In the genomic region with DNA sequence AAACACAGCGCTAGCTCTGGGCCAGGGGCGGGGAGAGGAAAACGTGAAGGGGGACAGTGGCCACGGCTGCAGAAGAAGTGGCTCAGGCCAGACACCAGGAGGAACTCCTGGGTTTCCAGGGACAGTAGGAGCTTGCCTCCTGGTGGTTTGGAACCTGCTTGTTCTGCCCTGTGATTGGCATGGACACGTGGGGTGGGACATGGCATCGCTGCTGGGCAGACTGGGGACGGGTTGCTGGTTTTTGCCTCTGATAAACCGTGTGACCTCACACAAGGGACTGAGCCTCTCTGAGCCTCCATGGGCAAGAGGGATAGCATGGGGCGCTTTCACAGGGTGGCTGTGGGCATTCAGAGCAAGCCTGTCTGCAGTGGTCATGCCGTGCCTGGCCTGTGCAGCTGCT, we compare ENCODE assay signal across 16 cellular contexts. TPM values are rescaled to one million over a fixed set of nuclear protein-coding genes. Genes with fewer than 3 reads are reported as not detected.
DNase-seq lines count a peak whose midpoint lies in the region; ATAC-seq and TF ChIP-seq lines count a peak whose summit lies in the region.
"Had no signal": no experiment of that assay in that cellular context is flagged by ENCODE, and none has a peak within 500 bp of the region (broad histone marks: within the 10 kb centered on the region; RNA-seq: fewer than 3 reads in every experiment).

No MANE protein-coding gene starts in this region.

- intact Hi-C loops in cardiac septum (cut with DNase I): no loop called here

- no peaks in the 10 kb centered on the region for H3K9me3 ChIP-seq in BE2C
- H3K9me3 ChIP-seq in MG63: no peaks in the 10 kb centered on the region
- H3K9me3 ChIP-seq: Caco-2, SJSA1 had no signal

- DNase-seq in BE2C (no peak), GM10266 (ENCODE audit: extremely low spot score) (peak; percentile 55), RWPE1 (ENCODE audit: low spot score) (no peak), foreskin keratinocyte (no peak), GM19240 (ENCODE audit: insufficient read length, low spot score) (no peak), cardiac septum (ENCODE audit: low spot score) (no peak), MG63 (no peak)
- DNase-seq: HCEC 1CT, MV-4-11, NCI-H1694 treated with DMSO at 0.1 percent for 48 hours, NCI-H2227 treated with DMSO at 0.1 percent for 48 hours, NCI-H510A treated with DMSO at 0.1 percent for 48 hours, SW 1271 had no signal

- H3K36me3 ChIP-seq in BE2C (no peaks in the 10 kb centered on the region), MG63 (no peaks in the 10 kb centered on the region)
- H3K36me3 ChIP-seq: SJSA1 had no signal

- CTCF ChIA-PET in RWPE1 (lab: Yijun Ruan, JAX): interaction anchor here (0.6 to 1.4 kb wide), 2 partner anchors 55 to 87 kb away, joined by 3 to 4 read pairs; no protein-coding TSS in a partner anchor

- TF ChIP-seq CTCF in BE2C (IDR thresholded peaks at IDR 0.05; ENCODE audit: low read depth, low read length) (no peak), GM10266 (IDR thresholded peaks at IDR 0.05; ENCODE audit: control insufficient read depth, insufficient read depth, low read depth, missing control alignments) (no peak), RWPE1 (conservative IDR thresholded peaks at IDR 0.05; ENCODE audit: low read depth) (no peak), foreskin keratinocyte (conservative IDR thresholded peaks at IDR 0.05) (peak; percentile 12)

- POLR2A ChIA-PET in RWPE1 (lab: Yijun Ruan, JAX; ENCODE audit: low non-redundant PET): no interaction called here

- H3K27me3 ChIP-seq in BE2C (no peaks in the 10 kb centered on the region), foreskin keratinocyte (no peaks in the 10 kb centered on the region), MG63 (no peaks in the 10 kb centered on the region; the same call in 1 of the 2 replicates)

- H3K4me1 ChIP-seq in BE2C (peaks cover 17% of the 10 kb centered on the region), foreskin keratinocyte (peaks cover 5% of the 10 kb centered on the region)
- H3K4me1 ChIP-seq: Caco-2 had no signal

- ATAC-seq in foreskin keratinocyte: no peak

- H3K27ac ChIP-seq in RWPE1: peak overlapping the region; percentile 74
- no peak overlapping the region for H3K27ac ChIP-seq in foreskin keratinocyte
- H3K27ac ChIP-seq: PC-9, SJSA1 had no signal

- H3K4me3 ChIP-seq in BE2C (ENCODE audit: low read depth, low read length) (peak overlapping the region; percentile 57), MG63 (no peak overlapping the region)
- H3K4me3 ChIP-seq: PC-9, SJSA1 had no signal

RNA-seq across cellular contexts. Expression of gene PLCH2, which starts 7.5 kb away (rescaled TPM):
- 6.1 TPM for polyA plus RNA-seq in BE2C (2012; ENCODE audit: insufficient read depth, insufficient read length, low read depth)
- total RNA-seq in foreskin keratinocyte: 132 and 148 TPM in 2 replicates
- polyA plus RNA-seq in foreskin keratinocyte: 78.0 and 89.4 TPM in 2 replicates
- total RNA-seq in cardiac septum: 0.11 TPM
- total RNA-seq in MG63 (2014; rRNA removed; shearing (Covaris generic); ENCODE audit: low replicate concordance): not detected in 2 replicates

RNA-seq across cellular contexts. Expression of gene PEX10, which starts 56.2 kb away (rescaled TPM):
- polyA plus RNA-seq in BE2C (2012; ENCODE audit: insufficient read depth, insufficient read length, low read depth): 21.7 TPM
- total RNA-seq in foreskin keratinocyte (28.5 and 31.1 TPM in 2 replicates), cardiac septum (18.1 TPM)
- 27.1 and 27.7 TPM in 2 replicates for polyA plus RNA-seq in foreskin keratinocyte
- 39.7 and 44.5 TPM in 2 replicates for total RNA-seq in MG63 (2014; rRNA removed; shearing (Covaris generic); ENCODE audit: low replicate concordance)

RNA-seq across cellular contexts. Expression of gene PANK4, which starts 57.9 kb away (rescaled TPM):
- 39.2 TPM for polyA plus RNA-seq in BE2C (2012; ENCODE audit: insufficient read depth, insufficient read length, low read depth)
- total RNA-seq in foreskin keratinocyte (24.5 and 25.5 TPM in 2 replicates), cardiac septum (37.1 TPM)
- 16.6 and 19.4 TPM in 2 replicates for polyA plus RNA-seq in foreskin keratinocyte
- total RNA-seq in MG63 (2014; rRNA removed; shearing (Covaris generic); ENCODE audit: low replicate concordance): 16.6 and 17.3 TPM in 2 replicates

Comparison
In these comparisons a context has a peak if more than half of its experiments do, and no peak if none do; other contexts are left out.
1. RNA of gene PLCH2, which starts 7.5 kb away (total RNA-seq): 132 to 148 TPM in foreskin keratinocyte; 0.11 TPM in cardiac septum (single experiment) and not detected in MG63; every median in the first group is over 100 times any median in the second.